9 cellular contexts compared by ENCODE assay signal in genomic region chr1:187872555-187872954, GRCh38.
"Had no signal": no experiment of that assay in that cellular context is flagged by ENCODE, and none has a peak within 500 bp of the region (broad histone marks: within the 10 kb centered on the region; RNA-seq: fewer than 3 reads in every experiment).

No MANE protein-coding gene starts in this region.

- H3K4me1 ChIP-seq: HAP-1 had no signal

- H3K27ac Mint-ChIP-seq: HFFc6, IgD-negative memory B cell had no signal

- ATAC-seq: HCT116, HepG2 had no signal

- H3K4me3 ChIP-seq: GM23248, HAP-1 had no signal

- H3K36me3 Mint-ChIP-seq: IgD-negative memory B cell had no signal

- H3K36me3 ChIP-seq: HAP-1 had no signal

- H3K9me3 ChIP-seq: HAP-1 had no signal

- H3K27me3 Mint-ChIP-seq: IgD-negative memory B cell had no signal

- DNase-seq: GM23248, GOT3, H7, HFFc6 had no signal

- H3K4me3 Mint-ChIP-seq: HFFc6, IgD-negative memory B cell had no signal

- H3K27ac ChIP-seq: GM23248, HL-60 had no signal
